Comparison of ENCODE assay signal across 1 cellular context in genomic region chr15:40595219-40595618, GRCh38.
TF ChIP-seq lines count a peak whose summit lies in the region.

No MANE protein-coding gene starts in this region.

TF ChIP-seq in SK-N-SH, 30 proteins besides CTCF, POLR2A, EP300 and RAD21 (continued from another document):
- no peak for TF ChIP-seq REST (IDR thresholded peaks at IDR 0.05; ENCODE audit: low read depth, low read length)
TF ChIP-seq in SK-N-SH: peak in this region for 0.
